In the genomic region with DNA sequence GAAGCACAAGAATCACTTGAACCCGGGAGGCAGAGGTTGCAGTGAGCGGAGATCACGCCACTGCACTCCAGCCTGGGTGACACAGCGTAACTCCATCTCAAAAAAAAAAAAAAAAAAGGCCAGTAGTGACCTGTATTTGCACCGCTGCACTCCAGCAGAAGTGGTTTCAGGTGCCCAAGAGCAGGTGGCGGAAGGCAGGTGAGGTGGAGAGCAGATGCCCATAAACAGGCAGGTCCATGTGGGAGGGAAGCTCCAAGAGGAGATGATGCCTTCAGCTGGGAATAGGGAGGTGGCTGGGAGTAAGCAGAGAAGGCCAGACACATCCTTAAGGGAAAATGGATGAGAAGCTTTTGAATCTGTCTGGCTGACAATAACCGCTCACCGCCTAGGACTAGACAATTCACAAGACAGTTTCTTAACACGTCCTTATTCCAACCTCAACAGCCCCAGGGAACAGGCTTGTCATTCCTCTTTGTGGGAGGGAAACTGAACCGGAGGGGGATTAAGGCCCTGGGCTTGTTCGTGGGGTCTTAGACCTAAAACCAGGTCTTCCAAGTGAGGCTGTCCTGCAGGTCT, we compare ENCODE assay signal across 9 cellular contexts. TPM values are rescaled to one million over a fixed set of nuclear protein-coding genes. Genes with fewer than 3 reads are reported as not detected.
A peak's percentile ranks its signal among the peaks of the same experiment; 100 is the strongest.
DNase-seq lines count a peak whose midpoint lies in the region; ATAC-seq and TF ChIP-seq lines count a peak whose summit lies in the region.
"Had no signal": no experiment of that assay in that cellular context is flagged by ENCODE, and none has a peak within 500 bp of the region (broad histone marks: within the 10 kb centered on the region; RNA-seq: fewer than 3 reads in every experiment).

No MANE protein-coding gene starts in this region.

- H3K27me3 ChIP-seq in esophagus muscularis mucosa (no peaks in the 10 kb centered on the region), tibial artery (no peaks in the 10 kb centered on the region)

- intact Hi-C loops in esophagus muscularis mucosa (cut with DNase I) (no loop called here), tibial artery (cut with DNase I; ENCODE audit: low total_unique reads) (no loop called here)
- intact Hi-C loops in activated CD4-positive, alpha-beta T cell treated with anti-CD3 and anti-CD28 coated beads for 36 hours (cut with DNase I, micrococcal nuclease): loop anchor here (1.0 kb wide), 4 partner anchors 12 to 98 kb away; no protein-coding TSS in a partner anchor

- peak overlapping the region; percentile 79 for H3K27ac Mint-ChIP-seq in stimulated activated memory B cell treated with anti-CD40 and anti-IgM and Interleukin-4, amounts not matched to agents 10 μg/mL and 1 μg/mL and 100 μg/mL, for 72 hours
- H3K27ac Mint-ChIP-seq in activated CD4-positive, alpha-beta T cell treated with anti-CD3 and anti-CD28 coated beads for 36 hours: no peak overlapping the region

- peaks cover 29% of the 10 kb centered on the region for H3K4me1 Mint-ChIP-seq in stimulated activated memory B cell treated with anti-CD40 and anti-IgM and Interleukin-4, amounts not matched to agents 10 μg/mL and 1 μg/mL and 100 μg/mL, for 72 hours
- peaks cover 15% of the 10 kb centered on the region for H3K4me1 Mint-ChIP-seq in activated CD4-positive, alpha-beta T cell treated with anti-CD3 and anti-CD28 coated beads for 36 hours

- POLR2A ChIA-PET in activated CD4-positive, alpha-beta T cell treated with anti-CD3 and anti-CD28 coated beads for 36 hours (lab: Charles Lee): no interaction called here

- no peaks in the 10 kb centered on the region for H3K9me3 Mint-ChIP-seq in stimulated activated memory B cell treated with anti-CD40 and anti-IgM and Interleukin-4, amounts not matched to agents 10 μg/mL and 1 μg/mL and 100 μg/mL, for 72 hours
- H3K9me3 Mint-ChIP-seq in activated CD4-positive, alpha-beta T cell treated with anti-CD3 and anti-CD28 coated beads for 36 hours (ENCODE audit: low read depth): no peaks in the 10 kb centered on the region
- H3K9me3 Mint-ChIP-seq: neural crest cell had no signal

- no peak overlapping the region for H3K4me3 Mint-ChIP-seq in stimulated activated memory B cell treated with anti-CD40 and anti-IgM and Interleukin-4, amounts not matched to agents 10 μg/mL and 1 μg/mL and 100 μg/mL, for 72 hours
- no peak overlapping the region for H3K4me3 Mint-ChIP-seq in activated CD4-positive, alpha-beta T cell treated with anti-CD3 and anti-CD28 coated beads for 36 hours
- H3K4me3 Mint-ChIP-seq: neural crest cell had no signal

- TF ChIP-seq EP300 in esophagus muscularis mucosa (IDR thresholded peaks at IDR 0.05): no peak

- 82% methylated on average over 11 of the region's 11 CpGs for WGBS in esophagus muscularis mucosa

- DNase-seq in NCI-H1092 (lab: John Stamatoyannopoulos, UW) (peak; percentile 3), NCI-H345 treated with DMSO at 0.1 percent for 48 hours (lab: John Stamatoyannopoulos, UW; ENCODE audit: unreplicated experiment) (peak; percentile 30), esophagus muscularis mucosa (ENCODE audit: extremely low spot score) (no peak), tibial artery (no peak), GM19238 (ENCODE audit: insufficient read length, low spot score) (no peak)
- DNase-seq in effector CD4-positive, alpha-beta T cell: no peak
- no peak for DNase-seq in activated CD4-positive, alpha-beta T cell treated with anti-CD3 and anti-CD28 coated beads for 36 hours

- H3K27ac ChIP-seq in esophagus muscularis mucosa (replicated peaks in 1 of 4) (peak overlapping the region; percentile 79 to 84 (median 81)), tibial artery (no peak overlapping the region)

- H3K4me3 ChIP-seq in esophagus muscularis mucosa (no peak overlapping the region), tibial artery (no peak overlapping the region)

- peak; percentile 4 for ATAC-seq in stimulated activated memory B cell treated with anti-CD40 and anti-IgM and Interleukin-4, amounts not matched to agents 10 μg/mL and 1 μg/mL and 100 μg/mL, for 72 hours
- no peak for ATAC-seq in activated CD4-positive, alpha-beta T cell treated with anti-CD3 and anti-CD28 coated beads for 36 hours

- no peaks in the 10 kb centered on the region for H3K36me3 ChIP-seq in esophagus muscularis mucosa
- no peaks in the 10 kb centered on the region for H3K36me3 ChIP-seq in tibial artery

- no peaks in the 10 kb centered on the region for H3K9me3 ChIP-seq in esophagus muscularis mucosa
- no peaks in the 10 kb centered on the region for H3K9me3 ChIP-seq in tibial artery

- no peak for TF ChIP-seq CTCF in esophagus muscularis mucosa (IDR thresholded peaks at IDR 0.05)
- no peak for TF ChIP-seq CTCF in tibial artery (IDR thresholded peaks at IDR 0.05)

- H3K4me1 ChIP-seq in esophagus muscularis mucosa (peaks cover 0 to 50% (median 43%) of the 10 kb centered on the region in 4 donors), tibial artery (peaks cover 0 to 12% (median 7%) of the 10 kb centered on the region in 4 donors)

- H3K27me3 Mint-ChIP-seq in stimulated activated memory B cell treated with anti-CD40 and anti-IgM and Interleukin-4, amounts not matched to agents 10 μg/mL and 1 μg/mL and 100 μg/mL, for 72 hours: peaks cover 8% of the 10 kb centered on the region
- peaks cover 2% of the 10 kb centered on the region for H3K27me3 Mint-ChIP-seq in activated CD4-positive, alpha-beta T cell treated with anti-CD3 and anti-CD28 coated beads for 36 hours

- CTCF ChIA-PET in activated CD4-positive, alpha-beta T cell treated with anti-CD3 and anti-CD28 coated beads for 36 hours (lab: Charles Lee): interaction anchor here (0.8 to 3.4 kb wide), 5 partner anchors 12 to 277 kb away, joined by 3 to 18 read pairs (median 3); no protein-coding TSS in a partner anchor

- TF ChIP-seq POLR2A in esophagus muscularis mucosa (IDR thresholded peaks at IDR 0.05; ENCODE audit: low read depth): no peak

- H3K36me3 Mint-ChIP-seq in stimulated activated memory B cell treated with anti-CD40 and anti-IgM and Interleukin-4, amounts not matched to agents 10 μg/mL and 1 μg/mL and 100 μg/mL, for 72 hours: no peaks in the 10 kb centered on the region
- H3K36me3 Mint-ChIP-seq in activated CD4-positive, alpha-beta T cell treated with anti-CD3 and anti-CD28 coated beads for 36 hours (ENCODE audit: low read depth): no peaks in the 10 kb centered on the region

RNA-seq across cellular contexts. Expression of gene PLEKHG6, which starts 44.0 kb away (rescaled TPM):
- under 1 TPM in 2 of 4 donors, not detected in 2; 0.52 to 0.75 TPM for total RNA-seq in esophagus muscularis mucosa
- total RNA-seq in activated CD4-positive, alpha-beta T cell treated with anti-CD3 and anti-CD28 coated beads for 36 hours: not detected

Comparison
In these comparisons a context has a peak if more than half of its experiments do, and no peak if none do; other contexts are left out.
1. DNase-seq: peak in NCI-H1092 (single experiment) and NCI-H345 treated with DMSO at 0.1 percent for 48 hours (single experiment); none in esophagus muscularis mucosa (single experiment), tibial artery (0 of 2), effector CD4-positive, alpha-beta T cell (single experiment), GM19238 (single experiment) and activated CD4-positive, alpha-beta T cell treated with anti-CD3 and anti-CD28 coated beads for 36 hours (single experiment).
2. H3K27ac ChIP-seq: peak in esophagus muscularis mucosa (4 of 4); none in tibial artery (0 of 2).
3. intact Hi-C loops: an anchor here in activated CD4-positive, alpha-beta T cell treated with anti-CD3 and anti-CD28 coated beads for 36 hours (1.0 kb wide); none called in esophagus muscularis mucosa and tibial artery.